ENCODE assay signal across 17 cellular contexts in the genomic region with DNA sequence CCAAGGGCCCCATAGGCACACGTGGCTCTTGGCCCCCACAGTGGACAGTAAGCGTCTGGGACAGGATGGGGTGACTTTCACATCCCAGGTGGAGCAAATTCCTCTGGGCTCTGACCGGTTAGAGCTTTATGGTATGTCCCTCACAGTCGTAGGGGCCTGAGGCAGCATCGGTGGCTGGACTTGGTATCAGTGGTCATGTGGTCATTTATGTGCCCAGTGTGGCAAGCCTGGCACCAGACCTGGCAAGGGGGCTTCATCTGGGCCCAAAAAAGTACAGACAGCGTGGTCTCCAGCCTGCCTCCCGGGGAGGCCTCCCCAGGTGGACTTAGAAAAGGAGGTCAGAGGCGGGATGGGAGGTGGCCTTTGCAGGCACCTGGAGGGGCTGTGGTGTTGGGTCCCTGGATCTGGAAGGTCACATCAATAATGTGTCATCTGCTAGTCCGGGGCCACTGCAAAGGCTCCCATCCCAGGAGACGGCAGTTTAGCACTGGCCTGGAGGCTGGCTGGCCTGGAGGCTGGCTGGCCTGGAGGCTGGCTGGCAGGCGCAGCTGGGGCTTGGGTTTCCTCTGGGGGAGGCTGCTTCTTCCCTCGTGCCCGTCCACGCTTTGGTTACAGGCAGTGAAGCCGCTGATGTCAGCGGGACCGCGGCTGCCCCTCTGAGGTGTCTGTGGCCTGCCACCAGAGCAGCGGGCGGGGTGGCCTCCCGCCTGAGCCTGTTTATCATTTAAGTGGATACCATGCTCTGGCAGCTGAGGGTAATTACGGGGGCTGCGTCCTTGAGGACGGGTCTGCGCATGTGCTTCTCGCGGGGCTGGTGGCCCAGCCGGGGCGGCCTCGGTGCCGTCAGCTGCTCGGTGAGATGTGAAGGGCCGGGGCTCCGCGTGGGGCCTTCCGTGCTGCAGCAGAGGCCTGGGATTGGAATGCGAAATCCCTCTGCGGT. TPM values are rescaled to one million over a fixed set of nuclear protein-coding genes. Genes with fewer than 3 reads are reported as not detected.
A peak's percentile ranks its signal among the peaks of the same experiment; 100 is the strongest.
DNase-seq lines count a peak whose midpoint lies in the region; ATAC-seq, FAIRE-seq and TF ChIP-seq lines count a peak whose summit lies in the region.
"Had no signal": no experiment of that assay in that cellular context is flagged by ENCODE, and none has a peak within 500 bp of the region (broad histone marks: within the 10 kb centered on the region; RNA-seq: fewer than 3 reads in every experiment).

No MANE protein-coding gene starts in this region.

- WGBS in K562 (ENCODE audit: insufficient coverage, low coverage, missing lambda C conversion rate) = 11% methylated on average over 37 of the region's 38 CpGs

- TF ChIP-seq CTCF in K562 (IDR thresholded peaks at IDR 0.05 in 2 of 3, conservative IDR thresholded peaks at IDR 0.05 in 1 of 3; ENCODE audit: insufficient read depth in 2 of 3, low read depth in 1 of 3, low read length in 3 of 3) (no peak), neural progenitor cell (IDR thresholded peaks at IDR 0.05) (no peak)

- no peak for TF ChIP-seq POLR2A in K562 (conservative IDR thresholded peaks at IDR 0.05)

- in situ Hi-C loops in K562 (cut with MboI) = no loop called here

- H3F3A ChIP-seq in neural progenitor cell (ENCODE audit: low read depth) = no peaks in the 10 kb centered on the region

- no peak overlapping the region for H2AFZ ChIP-seq in K562 (ENCODE audit: low read depth, low read length)
- no peak overlapping the region for H2AFZ ChIP-seq in neural progenitor cell (replicated peaks)

- H3K36me3 Mint-ChIP-seq in neural progenitor cell = no peaks in the 10 kb centered on the region

- H3K79me2 ChIP-seq in K562 (ENCODE audit: control insufficient read depth, insufficient read depth, low read length) = no peaks in the 10 kb centered on the region
- no peaks in the 10 kb centered on the region for H3K79me2 ChIP-seq in neural progenitor cell (ENCODE audit: low read depth)

- peak overlapping the region; percentile 9; the same call in 1 of the 2 replicates for H3K4me2 ChIP-seq in BLaER1
- H3K4me2 ChIP-seq in K562 (ENCODE audit: insufficient read depth, low read length) = no peak overlapping the region
- H3K4me2 ChIP-seq in neural progenitor cell = no peak overlapping the region

- H3K27ac ChIP-seq in BLaER1 (no peak overlapping the region), K562 (ENCODE audit: extremely low read depth, low read depth, low read length) (no peak overlapping the region), neural progenitor cell (no peak overlapping the region)

- peak; percentile 77 for DNase-seq in H7
- no peak for DNase-seq in K562 (ENCODE audit: extremely low read depth in 1 of 4, low spot score in 3 of 4)
- DNase-seq in neural progenitor cell (ENCODE audit: low spot score) = peak; percentile 47
- no peak for DNase-seq in SW 1271 (lab: John Stamatoyannopoulos, UW)
- DNase-seq in head of caudate nucleus = no peak
- no peak for DNase-seq in foreskin melanocyte
- DNase-seq: ACHN; CD8-positive, alpha-beta memory T cell; DND-41; MV-4-11; NCI-H1694; NCI-H2107; NCI-H446 treated with DMSO at 0.1 percent for 48 hours; SHP77 treated with DMSO at 0.1 percent for 48 hours had no signal

- H4K20me1 ChIP-seq in BLaER1 (no peaks in the 10 kb centered on the region), K562 (replicated peaks; ENCODE audit: control insufficient read depth, insufficient read depth, low read length) (peaks cover 7% of the 10 kb centered on the region), neural progenitor cell (ENCODE audit: low read depth) (no peaks in the 10 kb centered on the region)

- H3K4me3 ChIP-seq in BLaER1 (no peak overlapping the region), H7 (ENCODE audit: insufficient read depth, low read depth, low read length) (no peak overlapping the region), K562 (no peak overlapping the region), neural progenitor cell (no peak overlapping the region)

- peaks cover 36% of the 10 kb centered on the region for H3K4me1 Mint-ChIP-seq in neural progenitor cell
- H3K4me1 Mint-ChIP-seq: CD8-positive, alpha-beta memory T cell had no signal

- H3K36me3 ChIP-seq in BLaER1 = no peaks in the 10 kb centered on the region
- H3K36me3 ChIP-seq in H7 (replicated peaks; ENCODE audit: control insufficient read depth, insufficient read depth, low read length) = no peaks in the 10 kb centered on the region
- H3K36me3 ChIP-seq in K562 (ENCODE audit: control insufficient read depth, insufficient read depth, low read length) = no peaks in the 10 kb centered on the region
- H3K36me3 ChIP-seq in neural progenitor cell = no peaks in the 10 kb centered on the region

- no peak overlapping the region for H3K4me3 Mint-ChIP-seq in neural progenitor cell
- H3K4me3 Mint-ChIP-seq: CD8-positive, alpha-beta memory T cell had no signal

- CTCF ChIA-PET in K562 (lab: Yijun Ruan, JAX; ENCODE audit: low intra/inter-chr PET ratio) = no interaction called here

- FAIRE-seq in K562 (lab: Jason Lieb, UNC) = no peak
- FAIRE-seq: H54 had no signal

- POLR2A ChIA-PET in K562 (lab: Yijun Ruan, JAX) = no interaction called here

- no peak overlapping the region for H3K9ac ChIP-seq in BLaER1
- H3K9ac ChIP-seq in K562 (ENCODE audit: insufficient read depth in 1 of 2, low read depth in 2 of 2, low read length in 2 of 2) = no peak overlapping the region
- H3K9ac ChIP-seq in neural progenitor cell = no peak overlapping the region

- TF ChIP-seq EP300 in K562 (IDR thresholded peaks at IDR 0.05; ENCODE audit: low read length) = no peak

- peaks cover 28% of the 10 kb centered on the region for H3K4me1 ChIP-seq in BLaER1
- peaks cover 0 to 20% of the 10 kb centered on the region in 2 experiments; a peak in 2 of 5 replicates for H3K4me1 ChIP-seq in K562 (replicated peaks in 1 of 2; ENCODE audit: control insufficient read depth in 2 of 2, insufficient read depth in 2 of 2, low read length in 2 of 2)
- H3K4me1 ChIP-seq in neural progenitor cell = peaks cover 14% of the 10 kb centered on the region

- no peak for ATAC-seq in K562
- ATAC-seq in GM19324 (IDR thresholded peaks at IDR 0.05; ENCODE audit: low FRiP score, unreplicated experiment) = no peak

- no peak for TF ChIP-seq RAD21 in K562 (CRISPR knock-in tag; conservative IDR thresholded peaks at IDR 0.05 in 1 of 2, IDR thresholded peaks at IDR 0.05 in 1 of 2)

- no peaks in the 10 kb centered on the region for H3K9me3 Mint-ChIP-seq in neural progenitor cell

- H3K9me3 ChIP-seq in BLaER1 (no peaks in the 10 kb centered on the region), K562 (replicated peaks; ENCODE audit: control insufficient read depth, insufficient read depth, low read depth, low read length) (no peaks in the 10 kb centered on the region), neural progenitor cell (ENCODE audit: low read depth) (no peaks in the 10 kb centered on the region)

- H3K27me3 ChIP-seq in BLaER1 (no peaks in the 10 kb centered on the region), H7 (ENCODE audit: control insufficient read depth, insufficient read depth, low read length) (peaks cover 2% of the 10 kb centered on the region; the same call in 1 of the 2 replicates), K562 (ENCODE audit: control insufficient read depth in 2 of 2, insufficient read depth in 2 of 2, low read length in 2 of 2) (peaks cover 50 to 89% of the 10 kb centered on the region in 2 experiments), neural progenitor cell (peaks cover 2% of the 10 kb centered on the region)

- no TSS peak for BruUV-seq in K562 (replicated peaks; lab: Mats Ljungman, UMichigan)

- H3K9me1 ChIP-seq in K562 (ENCODE audit: control insufficient read depth, insufficient read depth, low read length) = no peaks in the 10 kb centered on the region

- peaks cover 13% of the 10 kb centered on the region for H3K27me3 Mint-ChIP-seq in neural progenitor cell (ENCODE audit: insufficient read depth, low read depth)

- intact Hi-C loops in K562 (cut with micrococcal nuclease) = loop anchor here (10.0 kb wide), 1 partner anchor 115 kb away; no protein-coding TSS in a partner anchor
- intact Hi-C loops in head of caudate nucleus (cut with DNase I) = no loop called here

- peak overlapping the region; percentile 57 for H3K27ac Mint-ChIP-seq in neural progenitor cell

RNA-seq across cellular contexts. Expression of a gene that starts 20.7 kb away (rescaled TPM):
- total RNA-seq in H7 (2014; rRNA removed; shearing (Covaris generic)) = 6.4 and 6.6 TPM in 2 replicates
- total RNA-seq in K562 (2011; cell fraction: chromatin; rRNA removed; ENCODE audit: low replicate concordance) = 13.6 and 28.0 TPM in 2 replicates
- 26.3 and 29.6 TPM in 2 replicates for total RNA-seq in K562 (2011; cell fraction: nucleolus; rRNA removed)
- total RNA-seq in K562 (2011; cell fraction: nucleoplasm; rRNA removed) = 11.0 and 15.7 TPM in 2 replicates
- total RNA-seq in K562 (2014; rRNA removed) (42.3 and 42.4 TPM in 2 replicates), K562 (2014; rRNA removed; fragmentation: Illumina TruSeq; extraction: Trizol) (4.4 and 4.7 TPM in 2 replicates), K562 (2015; rRNA removed; fragmentation: Illumina TruSeq; extraction: Trizol) (13.5 and 14.7 TPM in 2 replicates), K562 (2021) (48.5 and 50.5 TPM in 2 replicates), neural progenitor cell (ENCODE audit: low replicate concordance) (2.7 and 5.6 TPM in 2 replicates)
- polyA plus RNA-seq in K562 (2011; rRNA removed) (7.8 and 13.5 TPM in 2 replicates), K562 (2014; fragmentation: Illumina TruSeq; extraction: Trizol) (10.0 and 16.4 TPM in 2 replicates), K562 (2014; fragmentation: Nextera tagmentation; extraction: Ambion mirVana) (1 to 10 TPM in 1 of 2 experiments, under 1 TPM in 1; 0.98 to 1.1 TPM), K562 (2014; rRNA removed) (34.8 and 40.7 TPM in 2 replicates)
- polyA plus RNA-seq in K562 (2011; cell fraction: cytosol; rRNA removed) = 12.6 and 29.1 TPM in 2 replicates
- 23.9 and 38.8 TPM in 2 replicates for polyA plus RNA-seq in K562 (2011; cell fraction: nucleus; rRNA removed)
- 22.9 and 60.2 TPM in 2 replicates for polyA plus RNA-seq in K562 (2012)
- polyA minus RNA-seq in K562 (2011; rRNA and poly(A)+ RNA removed) = 7.2 and 7.6 TPM in 2 replicates
- polyA minus RNA-seq in K562 (2011; cell fraction: cytosol; rRNA and poly(A)+ RNA removed) = 18.7 and 24.1 TPM in 2 replicates
- 12.4 and 16.4 TPM in 2 replicates for polyA minus RNA-seq in K562 (2011; cell fraction: nucleus; rRNA and poly(A)+ RNA removed)

Comparison
In these comparisons a context has a peak if more than half of its experiments do, and no peak if none do; other contexts are left out.
1. DNase-seq: peak in H7 (single experiment) and neural progenitor cell (single experiment); none in K562 (0 of 4), SW 1271 (0 of 2), head of caudate nucleus (0 of 42) and foreskin melanocyte (single experiment).